14 cellular contexts compared by ENCODE assay signal in the genomic region with DNA sequence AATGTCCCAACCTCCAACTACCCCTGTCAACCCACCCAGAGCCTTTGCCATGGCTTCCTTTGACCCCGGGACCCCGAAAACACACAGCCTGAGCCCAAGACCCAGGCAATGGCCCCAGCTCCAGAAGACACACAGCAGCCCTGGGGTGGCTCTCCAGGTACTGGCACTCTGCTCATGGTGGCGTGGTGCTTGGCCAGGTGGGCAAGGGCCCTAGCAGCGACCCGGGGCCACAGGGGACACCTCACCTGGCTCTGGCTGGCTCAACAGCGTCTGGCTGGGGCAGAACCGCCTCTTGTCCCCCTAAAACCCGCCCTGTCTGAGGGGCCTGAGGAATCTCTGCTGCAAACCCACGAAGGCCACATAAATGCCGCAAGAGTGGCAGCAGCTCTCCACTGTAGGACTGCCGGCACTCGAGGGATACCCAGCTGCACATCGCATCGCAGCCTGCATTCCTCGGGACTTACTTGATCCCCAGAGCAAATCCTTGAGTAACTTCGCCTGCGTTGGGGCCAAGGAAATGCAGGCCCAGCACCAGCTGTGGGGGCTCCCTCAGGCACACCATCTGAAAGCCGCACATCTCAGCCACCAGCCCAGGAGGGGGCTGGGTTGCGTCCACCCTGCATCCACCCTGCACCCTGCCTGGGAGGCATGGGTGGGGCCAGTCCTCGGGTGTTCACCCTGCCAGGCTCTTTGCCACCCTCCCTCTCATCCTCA. TPM values are rescaled to one million over a fixed set of nuclear protein-coding genes. Genes with fewer than 3 reads are reported as not detected.
DNase-seq lines count a peak whose midpoint lies in the region; ATAC-seq, FAIRE-seq and TF ChIP-seq lines count a peak whose summit lies in the region.
"Had no signal": no experiment of that assay in that cellular context is flagged by ENCODE, and none has a peak within 500 bp of the region (broad histone marks: within the 10 kb centered on the region; RNA-seq: fewer than 3 reads in every experiment).

No MANE protein-coding gene starts in this region.

- H2AFZ ChIP-seq in astrocyte (ENCODE audit: low read depth, low read length): no peak overlapping the region

- ATAC-seq in aorta (ENCODE audit: low FRiP score): no peak
- ATAC-seq in GM21723 (IDR thresholded peaks at IDR 0.05; ENCODE audit: unreplicated experiment): no peak

- no peaks in the 10 kb centered on the region for H3K9me3 Mint-ChIP-seq in astrocyte (ENCODE audit: unreplicated experiment)
- H3K9me3 Mint-ChIP-seq: CD4-positive, alpha-beta T cell had no signal

- peak overlapping the region; percentile 85 for H3K27ac Mint-ChIP-seq in astrocyte (ENCODE audit: unreplicated experiment)
- H3K27ac Mint-ChIP-seq: CD4-positive, alpha-beta T cell had no signal

- H3K9ac ChIP-seq in astrocyte (ENCODE audit: low read length): no peak overlapping the region

- H3K79me2 ChIP-seq in astrocyte (ENCODE audit: insufficient read depth, low read length): peaks cover 9% of the 10 kb centered on the region

- H3K27me3 Mint-ChIP-seq in astrocyte (ENCODE audit: low read depth, unreplicated experiment): no peaks in the 10 kb centered on the region
- H3K27me3 Mint-ChIP-seq: CD4-positive, alpha-beta T cell had no signal

- peaks cover 34% of the 10 kb centered on the region for H3K4me1 Mint-ChIP-seq in astrocyte (ENCODE audit: low read depth, unreplicated experiment)

- intact Hi-C loops in aorta (cut with DNase I): no loop called here

- no peaks in the 10 kb centered on the region for H3K36me3 Mint-ChIP-seq in astrocyte (ENCODE audit: low read depth, unreplicated experiment)

- H3K4me3 ChIP-seq in astrocyte (ENCODE audit: insufficient read depth, low read depth, low read length): no peak overlapping the region
- H3K4me3 ChIP-seq in aorta (ENCODE audit: low read length in 2 of 2): no peak overlapping the region

- no peak overlapping the region for H3K4me3 Mint-ChIP-seq in astrocyte (ENCODE audit: unreplicated experiment)
- H3K4me3 Mint-ChIP-seq: CD4-positive, alpha-beta T cell had no signal

- 95 to 96% methylated on average over 18 to 20 of the region's 20 CpGs for WGBS in aorta, 2 donors

- H3K27ac ChIP-seq in astrocyte (ENCODE audit: low read depth, low read length) (no peak overlapping the region), aorta (ENCODE audit: low read depth in 1 of 2, low read length in 2 of 2) (no peak overlapping the region)
- H3K27ac ChIP-seq: HL-60 had no signal

- H3K9me3 ChIP-seq in astrocyte (ENCODE audit: insufficient read depth, low read depth, low read length): no peaks in the 10 kb centered on the region
- no peaks in the 10 kb centered on the region for H3K9me3 ChIP-seq in aorta (ENCODE audit: control insufficient read depth, low read length)

- H3K27me3 ChIP-seq in astrocyte (ENCODE audit: insufficient read depth, low read length) (no peaks in the 10 kb centered on the region), aorta (ENCODE audit: control insufficient read depth in 1 of 2, insufficient read depth in 2 of 2, low read length in 1 of 2) (no peaks in the 10 kb centered on the region)

- H3K36me3 ChIP-seq in astrocyte (ENCODE audit: insufficient read depth, low read length) (no peaks in the 10 kb centered on the region), aorta (ENCODE audit: control insufficient read depth in 1 of 2, insufficient read depth in 2 of 2, low read length in 1 of 2) (no peaks in the 10 kb centered on the region)

- no peak for TF ChIP-seq CTCF in astrocyte (IDR thresholded peaks at IDR 0.05; ENCODE audit: insufficient read depth, low read depth, low read length)
- no peak for TF ChIP-seq CTCF in GM10266 (IDR thresholded peaks at IDR 0.05; ENCODE audit: control insufficient read depth, insufficient read depth, low read depth, missing control alignments)

- H3K4me1 ChIP-seq in astrocyte (ENCODE audit: insufficient read depth, low read length): peaks cover 70% of the 10 kb centered on the region
- no peaks in the 10 kb centered on the region for H3K4me1 ChIP-seq in aorta (ENCODE audit: control insufficient read depth in 1 of 2, insufficient read depth in 2 of 2, low read length in 2 of 2)

- DNase-seq in stimulated activated CD4-positive, alpha-beta T cell treated with anti-CD3 and anti-CD28 coated beads, Interleukin-4, amount 100 ng/mL, for 1 hour: peak; percentile 0
- no peak for DNase-seq in stimulated activated CD4-positive, alpha-beta T cell treated with anti-CD3 and anti-CD28 coated beads, Interleukin-2, amount 100 ng/mL, for 48 hours
- DNase-seq in astrocyte (ENCODE audit: low read depth): peak; percentile 60
- DNase-seq in islet precursor cell: peak; percentile 63
- DNase-seq in aorta: peak; percentile 36 to 62
- no peak for DNase-seq in NCI-H82 (lab: John Stamatoyannopoulos, UW)
- DNase-seq in GM10266 (ENCODE audit: extremely low spot score): no peak
- DNase-seq: erythroblast, NCI-H510A, nucleus accumbens, SIG-M5 had no signal

- no peaks in the 10 kb centered on the region for H4K20me1 ChIP-seq in astrocyte (ENCODE audit: insufficient read depth, low read length)

- no peak for FAIRE-seq in astrocyte (lab: Jason Lieb, UNC)

- H3K4me2 ChIP-seq in astrocyte (ENCODE audit: low read length): peak overlapping the region; percentile 15

RNA-seq across cellular contexts. Expression of a gene that starts 23.1 kb away (rescaled TPM):
- total RNA-seq in astrocyte (10.4 and 14.3 TPM in 2 replicates), aorta (1 to 10 TPM; 4.7 to 5.0 TPM)
- 10 to 100 TPM in 1 of 2 donors, 1 to 10 TPM in 1; 4.3 to 12.6 TPM for polyA plus RNA-seq in aorta

RNA-seq across cellular contexts. Expression of a gene that starts 23.1 kb away (rescaled TPM):
- total RNA-seq in astrocyte (33.6 and 43.0 TPM in 2 replicates), aorta (10 to 100 TPM in 1 of 2 donors, 1 to 10 TPM in 1; 7.7 to 16.6 TPM)
- 1 to 10 TPM; 5.5 to 8.0 TPM for polyA plus RNA-seq in aorta

Comparison
In these comparisons a context has a peak if more than half of its experiments do, and no peak if none do; other contexts are left out.
1. DNase-seq: peak in stimulated activated CD4-positive, alpha-beta T cell treated with anti-CD3 and anti-CD28 coated beads, Interleukin-4, amount 100 ng/mL, for 1 hour (single experiment), astrocyte (single experiment), islet precursor cell (single experiment) and aorta (2 of 2); none in stimulated activated CD4-positive, alpha-beta T cell treated with anti-CD3 and anti-CD28 coated beads, Interleukin-2, amount 100 ng/mL, for 48 hours (0 of 2), NCI-H82 (single experiment) and GM10266 (single experiment).